ENCODE assay signal across 11 cellular contexts in the genomic region with DNA sequence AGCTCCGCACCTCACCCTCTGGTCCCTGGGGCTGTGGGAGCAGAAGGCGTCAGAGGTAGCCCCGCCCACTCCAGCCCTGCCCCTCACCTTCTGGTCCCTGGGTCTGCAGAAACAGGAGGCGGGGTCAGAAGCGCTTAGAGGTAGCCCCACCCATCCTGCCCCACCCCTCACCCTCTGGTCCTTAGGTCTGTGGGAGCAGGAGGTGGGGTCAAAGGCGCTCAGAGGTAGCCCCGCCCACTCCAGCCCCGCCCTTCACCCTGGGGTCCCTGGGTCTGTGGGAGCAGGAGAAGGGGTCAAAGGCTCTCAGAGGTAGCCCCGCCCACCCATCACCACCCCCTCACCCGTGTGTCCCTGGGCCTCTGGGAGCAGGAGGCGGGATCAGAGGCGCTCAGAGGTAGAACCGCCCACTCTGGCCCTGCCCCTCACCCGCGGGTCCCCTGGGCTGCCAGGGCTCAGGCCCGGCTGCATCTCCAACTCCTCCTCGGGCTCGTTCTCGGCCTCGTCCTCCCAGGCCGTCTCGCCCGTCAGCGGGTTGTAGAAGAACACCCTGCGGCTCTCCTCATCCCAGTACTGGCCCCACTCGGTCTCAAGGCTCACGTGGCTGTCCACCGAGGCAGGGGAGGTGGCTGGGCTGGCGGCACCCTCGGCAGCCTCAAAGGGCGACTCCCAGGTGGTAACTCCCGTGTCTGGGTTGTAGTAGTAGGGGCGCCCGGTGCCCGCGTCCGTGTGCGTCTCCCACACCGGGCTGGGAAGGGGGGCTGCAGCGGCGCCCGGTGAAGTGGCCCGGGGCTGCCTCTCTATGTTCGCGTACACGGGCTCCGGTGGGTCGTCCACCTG. TPM values are rescaled to one million over a fixed set of nuclear protein-coding genes. Genes with fewer than 3 reads are reported as not detected.
A peak's percentile ranks its signal among the peaks of the same experiment; 100 is the strongest.
DNase-seq lines count a peak whose midpoint lies in the region; ATAC-seq and TF ChIP-seq lines count a peak whose summit lies in the region.
"Had no signal": no experiment of that assay in that cellular context is flagged by ENCODE, and none has a peak within 500 bp of the region (broad histone marks: within the 10 kb centered on the region; RNA-seq: fewer than 3 reads in every experiment).

No MANE protein-coding gene starts in this region.

- H2BK120ac ChIP-seq in mesenchymal stem cell (ENCODE audit: low read depth, low read length), result no peak overlapping the region

- H2AK5ac ChIP-seq in mesenchymal stem cell (ENCODE audit: low read length, severe bottlenecking), result no peak overlapping the region

- no peak for TF ChIP-seq CTCF in HEK293 (tag by site-specific recombination; IDR thresholded peaks at IDR 0.05)
- TF ChIP-seq CTCF in choroid plexus epithelial cell (conservative IDR thresholded peaks at IDR 0.05; ENCODE audit: low read depth, low read length), result no peak

- H3K9me3 ChIP-seq in HEK293 (ENCODE audit: control insufficient read depth, insufficient read depth, low read depth, low read length), result no peaks in the 10 kb centered on the region
- no peaks in the 10 kb centered on the region for H3K9me3 ChIP-seq in mesenchymal stem cell (ENCODE audit: control insufficient read depth, low read length)

- H2BK5ac ChIP-seq in mesenchymal stem cell (ENCODE audit: low read depth, low read length, poor library complexity, severe bottlenecking), result peak overlapping the region; percentile 47

- DNase-seq in choroid plexus epithelial cell (ENCODE audit: low read depth), result peak; percentile 19
- peak; percentile 7 for DNase-seq in mesenchymal stem cell
- DNase-seq in RPMI8226, result no peak
- no peak for DNase-seq in COLO668 (lab: John Stamatoyannopoulos, UW; ENCODE audit: unreplicated experiment)
- DNase-seq: DMS 273 treated with DMSO at 0.1 percent for 48 hours, NCI-H345 had no signal

- H3K4me3 ChIP-seq in ACC112 (ENCODE audit: low read depth, low read length) (peak overlapping the region; percentile 11; the same call in 1 of the 2 replicates), HEK293 (ENCODE audit: low read depth, low read length) (no peak overlapping the region), choroid plexus epithelial cell (ENCODE audit: low read depth, low read length) (peak overlapping the region; percentile 42), mesenchymal stem cell (ENCODE audit: insufficient read depth in 1 of 2, low read depth in 1 of 2, low read length in 2 of 2) (peak overlapping the region in 1 of 2 experiments; percentile 9)

- no peak overlapping the region for H4K91ac ChIP-seq in mesenchymal stem cell (ENCODE audit: low read length)

- H3K27ac ChIP-seq in ACC112 (ENCODE audit: low read depth, low read length) (no peak overlapping the region), HEK293 (ENCODE audit: extremely low read depth, low read depth, low read length) (no peak overlapping the region), mesenchymal stem cell (ENCODE audit: low read length, poor library complexity, severe bottlenecking) (no peak overlapping the region)
- H3K27ac ChIP-seq: VCaP had no signal

- H2AFZ ChIP-seq in ACC112 (ENCODE audit: low read length, unreplicated experiment) (peak overlapping the region; percentile 14), mesenchymal stem cell (ENCODE audit: low read depth, low read length) (no peak overlapping the region)

- H3K36me3 ChIP-seq in ACC112 (ENCODE audit: insufficient read depth, low read length) (no peaks in the 10 kb centered on the region), HEK293 (ENCODE audit: control insufficient read depth in 2 of 2, insufficient read depth in 1 of 2, low read length in 2 of 2) (peaks cover 8 to 53% of the 10 kb centered on the region in 2 experiments; a peak in 2 of 3 replicates), mesenchymal stem cell (ENCODE audit: control insufficient read depth in 1 of 2, insufficient read depth in 2 of 2, low read depth in 1 of 2, low read length in 2 of 2) (peaks cover 3 to 26% of the 10 kb centered on the region in 2 experiments)

- peak overlapping the region in 1 of 2 experiments; percentile 25 for H2BK12ac ChIP-seq in mesenchymal stem cell (ENCODE audit: low read length in 2 of 2)

- H3K79me2 ChIP-seq in ACC112 (ENCODE audit: control insufficient read depth, insufficient read depth, low read length, unreplicated experiment), result no peaks in the 10 kb centered on the region

- H2BK15ac ChIP-seq in mesenchymal stem cell (ENCODE audit: low read depth, poor library complexity, severe bottlenecking), result peak overlapping the region; percentile 13

- POLR2A ChIA-PET in HEK293 (lab: Yijun Ruan, JAX), result interaction anchor here (1.1 to 1.3 kb wide), 2 partner anchors 19 to 20 kb away, joined by 3 read pairs; no protein-coding TSS in a partner anchor

- CTCF ChIA-PET in HEK293 (lab: Yijun Ruan, JAX), result interaction anchor here (1.2 to 18.4 kb wide), 3 partner anchors 20 to 170 kb away, joined by 3 to 201 read pairs (median 4); no protein-coding TSS in a partner anchor

- no peak overlapping the region for H3K4ac ChIP-seq in mesenchymal stem cell (ENCODE audit: low read depth in 1 of 2, low read length in 2 of 2)

- 23% methylated on average over 33 of the region's 48 CpGs for WGBS in mesenchymal stem cell

- no peak overlapping the region for H3K14ac ChIP-seq in mesenchymal stem cell (ENCODE audit: low read length in 2 of 2)

- no peaks in the 10 kb centered on the region for H3K4me1 ChIP-seq in ACC112 (ENCODE audit: control insufficient read depth, insufficient read depth, low read length, unreplicated experiment)
- no peaks in the 10 kb centered on the region for H3K4me1 ChIP-seq in HEK293 (ENCODE audit: control insufficient read depth, insufficient read depth, low read length)
- H3K4me1 ChIP-seq in mesenchymal stem cell (ENCODE audit: control insufficient read depth, insufficient read depth, low read depth, low read length), result peaks cover 27% of the 10 kb centered on the region

- H3K23ac ChIP-seq in mesenchymal stem cell (ENCODE audit: low read length in 2 of 2), result no peak overlapping the region

- H3K27me3 ChIP-seq in ACC112 (ENCODE audit: insufficient read depth, low read length) (no peaks in the 10 kb centered on the region), mesenchymal stem cell (ENCODE audit: control insufficient read depth in 1 of 2, insufficient read depth in 1 of 2, low read length in 2 of 2) (no peaks in the 10 kb centered on the region)

- peak overlapping the region; percentile 48 for H3K4me2 ChIP-seq in mesenchymal stem cell (ENCODE audit: low read length, poor library complexity, severe bottlenecking)

- peak overlapping the region in 1 of 2 experiments; percentile 40 for H3K18ac ChIP-seq in mesenchymal stem cell (ENCODE audit: low read depth in 1 of 2, low read length in 2 of 2)

- H4K8ac ChIP-seq in mesenchymal stem cell (ENCODE audit: low read length), result peak overlapping the region; percentile 82

- no peak for ATAC-seq in HG03280 (IDR thresholded peaks at IDR 0.05; ENCODE audit: unreplicated experiment)
- no peak for ATAC-seq in HG02885 (IDR thresholded peaks at IDR 0.05; ENCODE audit: poor library complexity, unreplicated experiment)

- no peaks in the 10 kb centered on the region for H3K79me1 ChIP-seq in mesenchymal stem cell (replicated peaks; ENCODE audit: low read length, poor library complexity, severe bottlenecking)

- H3K9ac ChIP-seq in mesenchymal stem cell (ENCODE audit: low read length), result no peak overlapping the region

TF ChIP-seq in HEK293, 187 proteins besides CTCF, POLR2A, EP300 and RAD21:
- TF ChIP-seq PBX3 (CRISPR knock-in tag; IDR thresholded peaks at IDR 0.05), result no peak
- TF ChIP-seq KLF1 (tag by site-specific recombination; IDR thresholded peaks at IDR 0.05), result peak; percentile 75; the same call in 1 of the 2 replicates
- peak; percentile 36 for TF ChIP-seq SP2 (tag by site-specific recombination; IDR thresholded peaks at IDR 0.05)
- TF ChIP-seq ZFHX2 (tag by site-specific recombination; conservative IDR thresholded peaks at IDR 0.05), result peak; percentile 46; the same call in 1 of the 2 replicates
- 0 out of 2 replicates have a peak, but pooled peaks have one; percentile 33 for TF ChIP-seq KLF9 (tag by site-specific recombination; IDR thresholded peaks at IDR 0.05; ENCODE audit: low read depth)

RNA-seq across cellular contexts. Expression of gene ARHGAP27, which starts 27.2 kb away (rescaled TPM):
- 0.75 TPM for polyA plus RNA-seq in mesenchymal stem cell (2013, experiment 1 of 2)
- polyA plus RNA-seq in mesenchymal stem cell (2013, experiment 2 of 2), result 0.51 TPM

Comparison
In these comparisons a context has a peak if more than half of its experiments do, and no peak if none do; other contexts are left out.
1. DNase-seq: peak in choroid plexus epithelial cell (single experiment) and mesenchymal stem cell (single experiment); none in RPMI8226 (single experiment) and COLO668 (single experiment).